8 cellular contexts compared by ENCODE assay signal in the genomic region with DNA sequence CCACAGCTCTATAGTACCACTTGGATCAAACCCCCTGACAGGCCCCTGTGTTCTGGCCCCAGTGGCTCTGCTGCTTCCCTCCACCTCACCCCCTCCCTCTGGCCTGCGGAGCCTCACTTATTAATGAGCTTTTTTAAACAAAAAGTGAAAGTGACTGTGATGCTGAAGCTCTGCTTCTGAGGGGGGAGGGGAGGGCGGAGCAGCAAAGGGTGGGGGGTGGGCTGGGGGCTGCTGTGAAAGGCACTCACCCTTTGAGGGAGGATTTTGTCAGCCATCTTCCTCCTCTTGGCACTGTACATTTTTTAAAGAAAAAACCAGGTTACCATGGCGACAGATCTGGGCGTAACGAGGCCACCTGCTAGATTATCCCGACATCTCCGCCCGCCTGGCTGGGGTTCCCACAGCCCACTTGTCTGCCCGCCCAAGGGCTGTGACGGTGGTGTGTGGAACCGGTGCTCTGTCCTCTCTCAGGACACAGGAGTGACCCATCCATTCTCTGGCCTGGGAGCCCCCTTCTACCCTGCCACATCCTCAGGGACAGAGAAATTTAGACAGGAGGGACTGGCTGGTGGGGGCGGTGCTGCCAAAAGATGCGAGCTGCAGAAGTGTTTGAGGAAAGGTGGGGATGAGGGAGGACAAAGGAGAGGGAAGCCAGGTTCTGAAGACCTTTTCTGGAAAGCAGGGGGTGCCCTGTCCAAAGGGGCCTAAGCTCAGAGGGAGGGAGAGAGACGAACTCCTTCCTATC. TPM values are rescaled to one million over a fixed set of nuclear protein-coding genes. Genes with fewer than 3 reads are reported as not detected.
DNase-seq lines count a peak whose midpoint lies in the region.
"Had no signal": no experiment of that assay in that cellular context is flagged by ENCODE, and none has a peak within 500 bp of the region (broad histone marks: within the 10 kb centered on the region; RNA-seq: fewer than 3 reads in every experiment).

No MANE protein-coding gene starts in this region.

- peak overlapping the region; percentile 2 for H3K4me3 Mint-ChIP-seq in activated CD4-positive, alpha-beta memory T cell treated with anti-CD3 and anti-CD28 coated beads, Interleukin-2, amount 10 ng/mL, durations not matched to agents 7 days and 5 days

- DNase-seq in NCI-H2107 (lab: John Stamatoyannopoulos, UW) (peak; percentile 47), NCI-H2107 treated with DMSO at 0.1 percent for 48 hours (lab: John Stamatoyannopoulos, UW; ENCODE audit: unreplicated experiment) (no peak), trophoblast cell (peak in 1 of 2 donors; percentile 56), H4 (ENCODE audit: low spot score) (no peak), NCI-H2196 treated with DMSO at 0.1 percent for 48 hours (lab: John Stamatoyannopoulos, UW; ENCODE audit: unreplicated experiment) (no peak)
- DNase-seq in activated CD4-positive, alpha-beta memory T cell treated with anti-CD3 and anti-CD28 coated beads, Interleukin-2, amount 10 ng/mL, durations not matched to agents 7 days and 5 days: peak; percentile 43
- DNase-seq: NCI-H2029 had no signal

- peaks cover 22 to 24% of the 10 kb centered on the region in 2 experiments for H3K36me3 ChIP-seq in trophoblast cell (ENCODE audit: control insufficient read depth in 1 of 2, insufficient read depth in 2 of 2, low read length in 2 of 2)

- peaks cover 6% of the 10 kb centered on the region for H3K27me3 ChIP-seq in trophoblast cell (ENCODE audit: insufficient read depth, low read length)

- no peak overlapping the region for H4K12ac ChIP-seq in trophoblast cell (ENCODE audit: low read depth, low read length)

- peaks cover 34% of the 10 kb centered on the region for H3K27me3 Mint-ChIP-seq in activated CD4-positive, alpha-beta memory T cell treated with anti-CD3 and anti-CD28 coated beads, Interleukin-2, amount 10 ng/mL, durations not matched to agents 7 days and 5 days

- no peak overlapping the region for H2AFZ ChIP-seq in trophoblast cell (ENCODE audit: insufficient read depth, low read length, poor library complexity)

- H3K4me1 Mint-ChIP-seq in activated CD4-positive, alpha-beta memory T cell treated with anti-CD3 and anti-CD28 coated beads, Interleukin-2, amount 10 ng/mL, durations not matched to agents 7 days and 5 days: peaks cover 32% of the 10 kb centered on the region

- H3K18ac ChIP-seq in trophoblast cell (ENCODE audit: low read length): peak overlapping the region; percentile 25

- no peak overlapping the region for H3K4me2 ChIP-seq in trophoblast cell (ENCODE audit: low read length)

- H3K79me1 ChIP-seq in trophoblast cell (ENCODE audit: low read length): peaks cover 3% of the 10 kb centered on the region

- no peaks in the 10 kb centered on the region for H3K9me3 Mint-ChIP-seq in activated CD4-positive, alpha-beta memory T cell treated with anti-CD3 and anti-CD28 coated beads, Interleukin-2, amount 10 ng/mL, durations not matched to agents 7 days and 5 days

- no peaks in the 10 kb centered on the region for H3K9me3 ChIP-seq in trophoblast cell (ENCODE audit: insufficient read depth, low read depth, low read length)

- no peak overlapping the region for H3K27ac Mint-ChIP-seq in activated CD4-positive, alpha-beta memory T cell treated with anti-CD3 and anti-CD28 coated beads, Interleukin-2, amount 10 ng/mL, durations not matched to agents 7 days and 5 days

- H3K27ac ChIP-seq in trophoblast cell (ENCODE audit: low read depth, low read length): no peak overlapping the region

- peaks cover 3% of the 10 kb centered on the region for H3K79me2 ChIP-seq in trophoblast cell (ENCODE audit: control insufficient read depth, insufficient read depth, low read length, poor library complexity)

- no peak overlapping the region for H2AK5ac ChIP-seq in trophoblast cell (ENCODE audit: low read length)

- H3K4me3 ChIP-seq in trophoblast cell (ENCODE audit: low read depth, low read length): no peak overlapping the region

- H3K4me1 ChIP-seq in trophoblast cell (ENCODE audit: control insufficient read depth in 1 of 2, insufficient read depth in 2 of 2, low read length in 2 of 2): peaks cover 3 to 24% of the 10 kb centered on the region in 2 experiments

- H3K14ac ChIP-seq in trophoblast cell (ENCODE audit: low read length): no peak overlapping the region

- no peak overlapping the region for H3K4ac ChIP-seq in trophoblast cell (ENCODE audit: low read depth, low read length)

- POLR2A ChIA-PET in activated CD4-positive, alpha-beta memory T cell treated with anti-CD3 and anti-CD28 coated beads, Interleukin-2, amount 10 ng/mL, durations not matched to agents 7 days and 5 days (lab: Charles Lee): interaction anchor here (0.5 to 3.4 kb wide), 7 partner anchors 11 to 885 kb away, joined by 3 to 38 read pairs (median 3); partner anchors contain the start of genes ABCF2 and CHPF2

- CTCF ChIA-PET in activated CD4-positive, alpha-beta memory T cell treated with anti-CD3 and anti-CD28 coated beads, Interleukin-2, amount 10 ng/mL, durations not matched to agents 7 days and 5 days (lab: Charles Lee): interaction anchor here (0.8 to 3.7 kb wide), 42 partner anchors 7 to 357 kb away, joined by 3 to 47 read pairs (median 4); partner anchors contain the start of genes ABCF2, CHPF2 and GBX1

- no peak overlapping the region for H4K91ac ChIP-seq in trophoblast cell (ENCODE audit: low read depth, low read length)

- no CpG with 5 or more reads among the region's 14 CpGs for WGBS in trophoblast cell (ENCODE audit: extremely low coverage, insufficient coverage, insufficient read length)

- H2BK5ac ChIP-seq in trophoblast cell (ENCODE audit: low read depth, low read length, poor library complexity): no peak overlapping the region

- H4K8ac ChIP-seq in trophoblast cell (ENCODE audit: low read depth, low read length): no peak overlapping the region

- H3K36me3 Mint-ChIP-seq in activated CD4-positive, alpha-beta memory T cell treated with anti-CD3 and anti-CD28 coated beads, Interleukin-2, amount 10 ng/mL, durations not matched to agents 7 days and 5 days (ENCODE audit: low read depth): peaks cover 7% of the 10 kb centered on the region

- no peak overlapping the region for H2BK12ac ChIP-seq in trophoblast cell (ENCODE audit: low read length)

- no peak overlapping the region for H2BK120ac ChIP-seq in trophoblast cell (ENCODE audit: insufficient read depth, low read length, poor library complexity)

- no peak overlapping the region for H3K23ac ChIP-seq in trophoblast cell (ENCODE audit: low read length)

- no peak overlapping the region for H3K9ac ChIP-seq in trophoblast cell (ENCODE audit: low read length)

RNA-seq across cellular contexts. Expression of gene SMARCD3, which starts 4.9 kb away (rescaled TPM):
- total RNA-seq in activated CD4-positive, alpha-beta memory T cell treated with anti-CD3 and anti-CD28 coated beads, Interleukin-2, amount 10 ng/mL, durations not matched to agents 7 days and 5 days: 1 to 10 TPM; 1.5 to 2.7 TPM
- 11.3 and 11.7 TPM in 2 replicates for polyA plus RNA-seq in trophoblast cell (2013)
- 35.5 and 35.9 TPM in 2 replicates for total RNA-seq in H4 (2014; rRNA removed; shearing (Covaris generic))

RNA-seq across cellular contexts. Expression of gene CHPF2, which starts 11.3 kb away (rescaled TPM):
- 10 to 100 TPM; 56.0 to 56.4 TPM for total RNA-seq in activated CD4-positive, alpha-beta memory T cell treated with anti-CD3 and anti-CD28 coated beads, Interleukin-2, amount 10 ng/mL, durations not matched to agents 7 days and 5 days
- polyA plus RNA-seq in trophoblast cell (2013): 22.6 and 24.6 TPM in 2 replicates
- total RNA-seq in H4 (2014; rRNA removed; shearing (Covaris generic)): 26.0 and 32.9 TPM in 2 replicates

RNA-seq across cellular contexts. Expression of gene ABCF2, which starts 16.6 kb away (rescaled TPM):
- total RNA-seq in activated CD4-positive, alpha-beta memory T cell treated with anti-CD3 and anti-CD28 coated beads, Interleukin-2, amount 10 ng/mL, durations not matched to agents 7 days and 5 days: 10 to 100 TPM; 23.1 to 27.6 TPM
- polyA plus RNA-seq in trophoblast cell (2013): 25.9 and 26.8 TPM in 2 replicates
- 88.1 and 92.4 TPM in 2 replicates for total RNA-seq in H4 (2014; rRNA removed; shearing (Covaris generic))

RNA-seq across cellular contexts. Expression of gene H2BK1, which starts 33.3 kb away (rescaled TPM):
- not detected for total RNA-seq in activated CD4-positive, alpha-beta memory T cell treated with anti-CD3 and anti-CD28 coated beads, Interleukin-2, amount 10 ng/mL, durations not matched to agents 7 days and 5 days
- polyA plus RNA-seq in trophoblast cell (2013): not detected in 2 replicates
- total RNA-seq in H4 (2014; rRNA removed; shearing (Covaris generic)): 0.64 TPM in 1 of 2 replicates, not detected in the other
- polyA plus RNA-seq: esophagus had no signal

RNA-seq across cellular contexts. Expression of gene ASB10, which starts 56.5 kb away (rescaled TPM):
- not detected for total RNA-seq in activated CD4-positive, alpha-beta memory T cell treated with anti-CD3 and anti-CD28 coated beads, Interleukin-2, amount 10 ng/mL, durations not matched to agents 7 days and 5 days
- polyA plus RNA-seq in trophoblast cell (2013): not detected in 2 replicates
- total RNA-seq in H4 (2014; rRNA removed; shearing (Covaris generic)): not detected in 2 replicates

Comparison
In these comparisons a context has a peak if more than half of its experiments do, and no peak if none do; other contexts are left out.
1. DNase-seq: peak in NCI-H2107 (single experiment) and activated CD4-positive, alpha-beta memory T cell treated with anti-CD3 and anti-CD28 coated beads, Interleukin-2, amount 10 ng/mL, durations not matched to agents 7 days and 5 days (single experiment); none in NCI-H2107 treated with DMSO at 0.1 percent for 48 hours (single experiment), H4 (single experiment) and NCI-H2196 treated with DMSO at 0.1 percent for 48 hours (single experiment).